ENCODE assay signal across 1 cellular context in the genomic region with DNA sequence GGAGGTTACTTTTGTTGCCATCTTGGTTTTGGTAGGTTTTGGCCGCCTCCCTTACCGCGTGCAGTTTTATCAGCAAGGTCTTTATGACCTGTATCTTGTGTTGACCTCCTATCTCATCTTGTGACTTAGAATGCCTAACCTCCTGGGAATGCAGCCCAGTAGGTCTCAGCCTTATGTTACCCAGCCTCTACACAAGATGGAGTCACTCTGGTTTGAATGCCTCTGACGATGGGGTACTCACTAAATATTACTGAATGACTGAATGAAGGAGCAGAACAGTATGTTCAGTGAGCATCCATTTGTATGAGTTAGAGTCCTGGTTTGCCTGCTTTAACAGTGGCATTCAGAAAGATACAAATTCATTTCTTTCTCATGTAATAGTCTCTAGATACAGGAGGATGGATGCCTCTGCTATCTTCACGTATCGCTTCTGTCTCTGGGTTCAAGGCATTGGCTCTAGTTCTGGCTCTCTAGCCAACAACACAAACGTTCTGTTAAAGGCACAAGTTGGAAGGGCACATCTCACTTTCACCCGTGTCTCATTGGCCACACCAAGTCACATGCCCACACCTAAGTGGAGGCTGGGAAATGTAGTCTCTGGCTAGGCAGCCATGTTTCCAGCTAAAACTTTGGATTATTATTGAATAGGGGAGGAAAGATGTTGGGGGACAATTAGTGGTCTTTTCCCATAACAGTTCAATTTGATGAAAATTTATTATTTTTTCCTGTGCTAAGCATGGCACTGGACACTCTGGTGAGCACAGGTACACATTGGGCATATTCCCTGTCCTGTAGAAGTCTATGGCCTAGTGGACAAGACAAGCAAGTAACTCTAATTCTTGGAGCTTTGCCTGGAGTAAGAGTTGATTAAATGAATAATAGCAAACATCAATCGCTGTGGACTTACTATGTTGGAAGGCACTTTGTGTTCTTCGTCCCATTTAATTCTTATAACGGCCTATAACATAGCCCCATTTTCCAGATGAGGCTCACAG.
A peak's percentile ranks its signal among the peaks of the same experiment; 100 is the strongest.
TF ChIP-seq lines count a peak whose summit lies in the region.

No MANE protein-coding gene starts in this region.

TF ChIP-seq in HepG2, 621 proteins besides CTCF, POLR2A, EP300 and RAD21 (continued from another document and continues in another):
- TF ChIP-seq, protein P1, sequence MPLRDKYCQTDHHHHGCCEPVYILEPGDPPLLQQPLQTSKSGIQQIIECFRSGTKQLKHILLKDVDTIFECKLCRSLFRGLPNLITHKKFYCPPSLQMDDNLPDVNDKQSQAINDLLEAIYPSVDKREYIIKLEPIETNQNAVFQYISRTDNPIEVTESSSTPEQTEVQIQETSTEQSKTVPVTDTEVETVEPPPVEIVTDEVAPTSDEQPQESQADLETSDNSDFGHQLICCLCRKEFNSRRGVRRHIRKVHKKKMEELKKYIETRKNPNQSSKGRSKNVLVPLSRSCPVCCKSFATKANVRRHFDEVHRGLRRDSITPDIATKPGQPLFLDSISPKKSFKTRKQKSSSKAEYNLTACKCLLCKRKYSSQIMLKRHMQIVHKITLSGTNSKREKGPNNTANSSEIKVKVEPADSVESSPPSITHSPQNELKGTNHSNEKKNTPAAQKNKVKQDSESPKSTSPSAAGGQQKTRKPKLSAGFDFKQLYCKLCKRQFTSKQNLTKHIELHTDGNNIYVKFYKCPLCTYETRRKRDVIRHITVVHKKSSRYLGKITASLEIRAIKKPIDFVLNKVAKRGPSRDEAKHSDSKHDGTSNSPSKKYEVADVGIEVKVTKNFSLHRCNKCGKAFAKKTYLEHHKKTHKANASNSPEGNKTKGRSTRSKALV (CRISPR knock-in tag; IDR thresholded peaks at IDR 0.05): no peak
- TF ChIP-seq ZNF251 (CRISPR knock-in tag; IDR thresholded peaks at IDR 0.05) (no peak), NR2F1 (CRISPR knock-in tag; IDR thresholded peaks at IDR 0.05) (no peak), HDAC1 (CRISPR knock-in tag; IDR thresholded peaks at IDR 0.05) (no peak), FOXK2 (IDR thresholded peaks at IDR 0.05) (no peak), ZNF326 (CRISPR knock-in tag; IDR thresholded peaks at IDR 0.05; ENCODE audit: borderline replicate concordance) (no peak), MYNN (CRISPR knock-in tag; IDR thresholded peaks at IDR 0.05; ENCODE audit: low read depth) (no peak), ZNF883 (CRISPR knock-in tag; IDR thresholded peaks at IDR 0.05; ENCODE audit: not compliant biosample characterization) (no peak), SRSF9 (IDR thresholded peaks at IDR 0.05; ENCODE audit: borderline replicate concordance, insufficient read depth, low read depth, low read length, poor library complexity, severe bottlenecking) (no peak), HCFC1 (IDR thresholded peaks at IDR 0.05; ENCODE audit: low read depth, low read length) (peak; percentile 40), ELF4 (CRISPR knock-in tag; IDR thresholded peaks at IDR 0.05; ENCODE audit: borderline replicate concordance) (no peak), ZNF143 (CRISPR knock-in tag; IDR thresholded peaks at IDR 0.05) (peak; percentile 86), POLR2AphosphoS5 (IDR thresholded peaks at IDR 0.05; ENCODE audit: low read depth, low read length) (no peak), NKX3-1 (CRISPR knock-in tag; IDR thresholded peaks at IDR 0.05) (no peak), ELF1 (CRISPR knock-in tag; IDR thresholded peaks at IDR 0.05) (no peak), CCDC6 (CRISPR knock-in tag; IDR thresholded peaks at IDR 0.05) (no peak), MBNL3 (CRISPR knock-in tag; conservative IDR thresholded peaks at IDR 0.05) (no peak), ZNF431 (CRISPR knock-in tag; IDR thresholded peaks at IDR 0.05; ENCODE audit: borderline replicate concordance, low read depth) (no peak), KLF13 (CRISPR knock-in tag; IDR thresholded peaks at IDR 0.05) (no peak), NFYB (CRISPR knock-in tag; IDR thresholded peaks at IDR 0.05) (peak; percentile 83), YY1 (IDR thresholded peaks at IDR 0.05; ENCODE audit: insufficient read depth, insufficient replicate concordance, low read depth, low read length) (peak; percentile 65), IKZF4 (CRISPR knock-in tag; IDR thresholded peaks at IDR 0.05; ENCODE audit: borderline replicate concordance, low read depth, not compliant biosample characterization) (no peak), ESRRA (CRISPR knock-in tag; IDR thresholded peaks at IDR 0.05; ENCODE audit: low read depth) (no peak), SP5 (CRISPR knock-in tag; IDR thresholded peaks at IDR 0.05; ENCODE audit: borderline replicate concordance, low read depth) (no peak), IRX3 (CRISPR knock-in tag; IDR thresholded peaks at IDR 0.05; ENCODE audit: borderline replicate concordance, low read depth) (no peak), ZMYM4 (CRISPR knock-in tag; IDR thresholded peaks at IDR 0.05) (no peak), ZNF484 (CRISPR knock-in tag; IDR thresholded peaks at IDR 0.05; ENCODE audit: borderline replicate concordance, low read depth) (no peak), ZNF782 (CRISPR knock-in tag; IDR thresholded peaks at IDR 0.05; ENCODE audit: borderline replicate concordance) (no peak), ZBTB38 (CRISPR knock-in tag; IDR thresholded peaks at IDR 0.05) (no peak), PITX1 (CRISPR knock-in tag; IDR thresholded peaks at IDR 0.05) (no peak), ZNF44 (CRISPR knock-in tag; IDR thresholded peaks at IDR 0.05) (no peak), NFYC (CRISPR knock-in tag; IDR thresholded peaks at IDR 0.05) (peak; percentile 82), ZSCAN30 (CRISPR knock-in tag; IDR thresholded peaks at IDR 0.05) (no peak), KMT2B (CRISPR knock-in tag; IDR thresholded peaks at IDR 0.05) (no peak), HMG20B (CRISPR knock-in tag; conservative IDR thresholded peaks at IDR 0.05) (no peak), POLR2G (IDR thresholded peaks at IDR 0.05; ENCODE audit: low read depth, low read length) (no peak)
- TF ChIP-seq, protein P2, sequence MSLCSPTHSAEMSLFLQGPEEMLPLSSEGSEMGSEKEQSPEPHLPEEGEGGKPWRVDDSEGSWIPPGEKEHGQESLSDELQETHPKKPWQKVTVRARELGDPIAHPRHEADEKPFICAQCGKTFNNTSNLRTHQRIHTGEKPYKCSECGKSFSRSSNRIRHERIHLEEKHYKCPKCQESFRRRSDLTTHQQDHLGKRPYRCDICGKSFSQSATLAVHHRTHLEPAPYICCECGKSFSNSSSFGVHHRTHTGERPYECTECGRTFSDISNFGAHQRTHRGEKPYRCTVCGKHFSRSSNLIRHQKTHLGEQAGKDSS (CRISPR knock-in tag; IDR thresholded peaks at IDR 0.05; ENCODE audit: borderline replicate concordance, low read depth): no peak
- TF ChIP-seq, protein P3, sequence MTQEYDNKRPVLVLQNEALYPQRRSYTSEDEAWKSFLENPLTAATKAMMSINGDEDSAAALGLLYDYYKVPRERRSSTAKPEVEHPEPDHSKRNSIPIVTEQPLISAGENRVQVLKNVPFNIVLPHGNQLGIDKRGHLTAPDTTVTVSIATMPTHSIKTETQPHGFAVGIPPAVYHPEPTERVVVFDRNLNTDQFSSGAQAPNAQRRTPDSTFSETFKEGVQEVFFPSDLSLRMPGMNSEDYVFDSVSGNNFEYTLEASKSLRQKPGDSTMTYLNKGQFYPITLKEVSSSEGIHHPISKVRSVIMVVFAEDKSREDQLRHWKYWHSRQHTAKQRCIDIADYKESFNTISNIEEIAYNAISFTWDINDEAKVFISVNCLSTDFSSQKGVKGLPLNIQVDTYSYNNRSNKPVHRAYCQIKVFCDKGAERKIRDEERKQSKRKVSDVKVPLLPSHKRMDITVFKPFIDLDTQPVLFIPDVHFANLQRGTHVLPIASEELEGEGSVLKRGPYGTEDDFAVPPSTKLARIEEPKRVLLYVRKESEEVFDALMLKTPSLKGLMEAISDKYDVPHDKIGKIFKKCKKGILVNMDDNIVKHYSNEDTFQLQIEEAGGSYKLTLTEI (CRISPR knock-in tag; conservative IDR thresholded peaks at IDR 0.05): no peak
- TF ChIP-seq, protein P4, sequence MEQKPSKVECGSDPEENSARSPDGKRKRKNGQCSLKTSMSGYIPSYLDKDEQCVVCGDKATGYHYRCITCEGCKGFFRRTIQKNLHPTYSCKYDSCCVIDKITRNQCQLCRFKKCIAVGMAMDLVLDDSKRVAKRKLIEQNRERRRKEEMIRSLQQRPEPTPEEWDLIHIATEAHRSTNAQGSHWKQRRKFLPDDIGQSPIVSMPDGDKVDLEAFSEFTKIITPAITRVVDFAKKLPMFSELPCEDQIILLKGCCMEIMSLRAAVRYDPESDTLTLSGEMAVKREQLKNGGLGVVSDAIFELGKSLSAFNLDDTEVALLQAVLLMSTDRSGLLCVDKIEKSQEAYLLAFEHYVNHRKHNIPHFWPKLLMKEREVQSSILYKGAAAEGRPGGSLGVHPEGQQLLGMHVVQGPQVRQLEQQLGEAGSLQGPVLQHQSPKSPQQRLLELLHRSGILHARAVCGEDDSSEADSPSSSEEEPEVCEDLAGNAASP (CRISPR knock-in tag; IDR thresholded peaks at IDR 0.05; ENCODE audit: borderline replicate concordance): no peak
- TF ChIP-seq, protein P5, sequence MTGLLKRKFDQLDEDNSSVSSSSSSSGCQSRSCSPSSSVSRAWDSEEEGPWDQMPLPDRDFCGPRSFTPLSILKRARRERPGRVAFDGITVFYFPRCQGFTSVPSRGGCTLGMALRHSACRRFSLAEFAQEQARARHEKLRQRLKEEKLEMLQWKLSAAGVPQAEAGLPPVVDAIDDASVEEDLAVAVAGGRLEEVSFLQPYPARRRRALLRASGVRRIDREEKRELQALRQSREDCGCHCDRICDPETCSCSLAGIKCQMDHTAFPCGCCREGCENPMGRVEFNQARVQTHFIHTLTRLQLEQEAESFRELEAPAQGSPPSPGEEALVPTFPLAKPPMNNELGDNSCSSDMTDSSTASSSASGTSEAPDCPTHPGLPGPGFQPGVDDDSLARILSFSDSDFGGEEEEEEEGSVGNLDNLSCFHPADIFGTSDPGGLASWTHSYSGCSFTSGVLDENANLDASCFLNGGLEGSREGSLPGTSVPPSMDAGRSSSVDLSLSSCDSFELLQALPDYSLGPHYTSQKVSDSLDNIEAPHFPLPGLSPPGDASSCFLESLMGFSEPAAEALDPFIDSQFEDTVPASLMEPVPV (CRISPR knock-in tag; IDR thresholded peaks at IDR 0.05): no peak
- TF ChIP-seq, protein P6, sequence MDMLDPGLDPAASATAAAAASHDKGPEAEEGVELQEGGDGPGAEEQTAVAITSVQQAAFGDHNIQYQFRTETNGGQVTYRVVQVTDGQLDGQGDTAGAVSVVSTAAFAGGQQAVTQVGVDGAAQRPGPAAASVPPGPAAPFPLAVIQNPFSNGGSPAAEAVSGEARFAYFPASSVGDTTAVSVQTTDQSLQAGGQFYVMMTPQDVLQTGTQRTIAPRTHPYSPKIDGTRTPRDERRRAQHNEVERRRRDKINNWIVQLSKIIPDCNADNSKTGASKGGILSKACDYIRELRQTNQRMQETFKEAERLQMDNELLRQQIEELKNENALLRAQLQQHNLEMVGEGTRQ (IDR thresholded peaks at IDR 0.05; ENCODE audit: low read depth, low read length): peak; percentile 71
- TF ChIP-seq, protein P6 (CRISPR knock-in tag; IDR thresholded peaks at IDR 0.05; ENCODE audit: borderline replicate concordance): peak; percentile 70; the same call in 1 of the 2 replicates
- TF ChIP-seq, protein P7, sequence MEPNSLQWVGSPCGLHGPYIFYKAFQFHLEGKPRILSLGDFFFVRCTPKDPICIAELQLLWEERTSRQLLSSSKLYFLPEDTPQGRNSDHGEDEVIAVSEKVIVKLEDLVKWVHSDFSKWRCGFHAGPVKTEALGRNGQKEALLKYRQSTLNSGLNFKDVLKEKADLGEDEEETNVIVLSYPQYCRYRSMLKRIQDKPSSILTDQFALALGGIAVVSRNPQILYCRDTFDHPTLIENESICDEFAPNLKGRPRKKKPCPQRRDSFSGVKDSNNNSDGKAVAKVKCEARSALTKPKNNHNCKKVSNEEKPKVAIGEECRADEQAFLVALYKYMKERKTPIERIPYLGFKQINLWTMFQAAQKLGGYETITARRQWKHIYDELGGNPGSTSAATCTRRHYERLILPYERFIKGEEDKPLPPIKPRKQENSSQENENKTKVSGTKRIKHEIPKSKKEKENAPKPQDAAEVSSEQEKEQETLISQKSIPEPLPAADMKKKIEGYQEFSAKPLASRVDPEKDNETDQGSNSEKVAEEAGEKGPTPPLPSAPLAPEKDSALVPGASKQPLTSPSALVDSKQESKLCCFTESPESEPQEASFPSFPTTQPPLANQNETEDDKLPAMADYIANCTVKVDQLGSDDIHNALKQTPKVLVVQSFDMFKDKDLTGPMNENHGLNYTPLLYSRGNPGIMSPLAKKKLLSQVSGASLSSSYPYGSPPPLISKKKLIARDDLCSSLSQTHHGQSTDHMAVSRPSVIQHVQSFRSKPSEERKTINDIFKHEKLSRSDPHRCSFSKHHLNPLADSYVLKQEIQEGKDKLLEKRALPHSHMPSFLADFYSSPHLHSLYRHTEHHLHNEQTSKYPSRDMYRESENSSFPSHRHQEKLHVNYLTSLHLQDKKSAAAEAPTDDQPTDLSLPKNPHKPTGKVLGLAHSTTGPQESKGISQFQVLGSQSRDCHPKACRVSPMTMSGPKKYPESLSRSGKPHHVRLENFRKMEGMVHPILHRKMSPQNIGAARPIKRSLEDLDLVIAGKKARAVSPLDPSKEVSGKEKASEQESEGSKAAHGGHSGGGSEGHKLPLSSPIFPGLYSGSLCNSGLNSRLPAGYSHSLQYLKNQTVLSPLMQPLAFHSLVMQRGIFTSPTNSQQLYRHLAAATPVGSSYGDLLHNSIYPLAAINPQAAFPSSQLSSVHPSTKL (CRISPR knock-in tag; IDR thresholded peaks at IDR 0.05): no peak
- TF ChIP-seq, protein P8, sequence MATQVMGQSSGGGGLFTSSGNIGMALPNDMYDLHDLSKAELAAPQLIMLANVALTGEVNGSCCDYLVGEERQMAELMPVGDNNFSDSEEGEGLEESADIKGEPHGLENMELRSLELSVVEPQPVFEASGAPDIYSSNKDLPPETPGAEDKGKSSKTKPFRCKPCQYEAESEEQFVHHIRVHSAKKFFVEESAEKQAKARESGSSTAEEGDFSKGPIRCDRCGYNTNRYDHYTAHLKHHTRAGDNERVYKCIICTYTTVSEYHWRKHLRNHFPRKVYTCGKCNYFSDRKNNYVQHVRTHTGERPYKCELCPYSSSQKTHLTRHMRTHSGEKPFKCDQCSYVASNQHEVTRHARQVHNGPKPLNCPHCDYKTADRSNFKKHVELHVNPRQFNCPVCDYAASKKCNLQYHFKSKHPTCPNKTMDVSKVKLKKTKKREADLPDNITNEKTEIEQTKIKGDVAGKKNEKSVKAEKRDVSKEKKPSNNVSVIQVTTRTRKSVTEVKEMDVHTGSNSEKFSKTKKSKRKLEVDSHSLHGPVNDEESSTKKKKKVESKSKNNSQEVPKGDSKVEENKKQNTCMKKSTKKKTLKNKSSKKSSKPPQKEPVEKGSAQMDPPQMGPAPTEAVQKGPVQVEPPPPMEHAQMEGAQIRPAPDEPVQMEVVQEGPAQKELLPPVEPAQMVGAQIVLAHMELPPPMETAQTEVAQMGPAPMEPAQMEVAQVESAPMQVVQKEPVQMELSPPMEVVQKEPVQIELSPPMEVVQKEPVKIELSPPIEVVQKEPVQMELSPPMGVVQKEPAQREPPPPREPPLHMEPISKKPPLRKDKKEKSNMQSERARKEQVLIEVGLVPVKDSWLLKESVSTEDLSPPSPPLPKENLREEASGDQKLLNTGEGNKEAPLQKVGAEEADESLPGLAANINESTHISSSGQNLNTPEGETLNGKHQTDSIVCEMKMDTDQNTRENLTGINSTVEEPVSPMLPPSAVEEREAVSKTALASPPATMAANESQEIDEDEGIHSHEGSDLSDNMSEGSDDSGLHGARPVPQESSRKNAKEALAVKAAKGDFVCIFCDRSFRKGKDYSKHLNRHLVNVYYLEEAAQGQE (IDR thresholded peaks at IDR 0.05; ENCODE audit: borderline replicate concordance in 1 of 2, low read depth in 1 of 2, low read length in 2 of 2): no peak
